2 cellular contexts compared by ENCODE assay signal in genomic region chr10:48266528-48266927, GRCh38.
TF ChIP-seq lines count a peak whose summit lies in the region.

No MANE protein-coding gene starts in this region.

TF ChIP-seq in GM12878, 131 proteins besides CTCF, POLR2A, EP300 and RAD21 (continued from another document):
- TF ChIP-seq JUNB (IDR thresholded peaks at IDR 0.05) (peak; percentile 37; the same call in 1 of the 2 replicates), IKZF2 (IDR thresholded peaks at IDR 0.05) (peak; percentile 30 to 36; a peak in 3 of 4 replicates), GABPA (IDR thresholded peaks at IDR 0.05; ENCODE audit: low read depth) (no peak), TBL1XR1 (IDR thresholded peaks at IDR 0.05; ENCODE audit: low read depth, low read length) (no peak)

TF ChIP-seq in WTC11, 78 proteins besides CTCF, POLR2A, EP300 and RAD21 (continued from another document):
- TF ChIP-seq ESRRA (CRISPR knock-in tag; IDR thresholded peaks at IDR 0.05; ENCODE audit: borderline replicate concordance): no peak
- TF ChIP-seq, protein P1, sequence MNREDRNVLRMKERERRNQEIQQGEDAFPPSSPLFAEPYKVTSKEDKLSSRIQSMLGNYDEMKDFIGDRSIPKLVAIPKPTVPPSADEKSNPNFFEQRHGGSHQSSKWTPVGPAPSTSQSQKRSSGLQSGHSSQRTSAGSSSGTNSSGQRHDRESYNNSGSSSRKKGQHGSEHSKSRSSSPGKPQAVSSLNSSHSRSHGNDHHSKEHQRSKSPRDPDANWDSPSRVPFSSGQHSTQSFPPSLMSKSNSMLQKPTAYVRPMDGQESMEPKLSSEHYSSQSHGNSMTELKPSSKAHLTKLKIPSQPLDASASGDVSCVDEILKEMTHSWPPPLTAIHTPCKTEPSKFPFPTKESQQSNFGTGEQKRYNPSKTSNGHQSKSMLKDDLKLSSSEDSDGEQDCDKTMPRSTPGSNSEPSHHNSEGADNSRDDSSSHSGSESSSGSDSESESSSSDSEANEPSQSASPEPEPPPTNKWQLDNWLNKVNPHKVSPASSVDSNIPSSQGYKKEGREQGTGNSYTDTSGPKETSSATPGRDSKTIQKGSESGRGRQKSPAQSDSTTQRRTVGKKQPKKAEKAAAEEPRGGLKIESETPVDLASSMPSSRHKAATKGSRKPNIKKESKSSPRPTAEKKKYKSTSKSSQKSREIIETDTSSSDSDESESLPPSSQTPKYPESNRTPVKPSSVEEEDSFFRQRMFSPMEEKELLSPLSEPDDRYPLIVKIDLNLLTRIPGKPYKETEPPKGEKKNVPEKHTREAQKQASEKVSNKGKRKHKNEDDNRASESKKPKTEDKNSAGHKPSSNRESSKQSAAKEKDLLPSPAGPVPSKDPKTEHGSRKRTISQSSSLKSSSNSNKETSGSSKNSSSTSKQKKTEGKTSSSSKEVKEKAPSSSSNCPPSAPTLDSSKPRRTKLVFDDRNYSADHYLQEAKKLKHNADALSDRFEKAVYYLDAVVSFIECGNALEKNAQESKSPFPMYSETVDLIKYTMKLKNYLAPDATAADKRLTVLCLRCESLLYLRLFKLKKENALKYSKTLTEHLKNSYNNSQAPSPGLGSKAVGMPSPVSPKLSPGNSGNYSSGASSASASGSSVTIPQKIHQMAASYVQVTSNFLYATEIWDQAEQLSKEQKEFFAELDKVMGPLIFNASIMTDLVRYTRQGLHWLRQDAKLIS (CRISPR knock-in tag; IDR thresholded peaks at IDR 0.05; ENCODE audit: borderline replicate concordance): no peak
- TF ChIP-seq IRF2 (CRISPR knock-in tag; IDR thresholded peaks at IDR 0.05; ENCODE audit: borderline replicate concordance, low read depth): no peak
- TF ChIP-seq, protein P2, sequence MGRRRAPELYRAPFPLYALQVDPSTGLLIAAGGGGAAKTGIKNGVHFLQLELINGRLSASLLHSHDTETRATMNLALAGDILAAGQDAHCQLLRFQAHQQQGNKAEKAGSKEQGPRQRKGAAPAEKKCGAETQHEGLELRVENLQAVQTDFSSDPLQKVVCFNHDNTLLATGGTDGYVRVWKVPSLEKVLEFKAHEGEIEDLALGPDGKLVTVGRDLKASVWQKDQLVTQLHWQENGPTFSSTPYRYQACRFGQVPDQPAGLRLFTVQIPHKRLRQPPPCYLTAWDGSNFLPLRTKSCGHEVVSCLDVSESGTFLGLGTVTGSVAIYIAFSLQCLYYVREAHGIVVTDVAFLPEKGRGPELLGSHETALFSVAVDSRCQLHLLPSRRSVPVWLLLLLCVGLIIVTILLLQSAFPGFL (CRISPR knock-in tag; IDR thresholded peaks at IDR 0.05; ENCODE audit: borderline replicate concordance): no peak
- no peak for TF ChIP-seq TEAD1 (CRISPR knock-in tag; IDR thresholded peaks at IDR 0.05)
- TF ChIP-seq, protein P3, sequence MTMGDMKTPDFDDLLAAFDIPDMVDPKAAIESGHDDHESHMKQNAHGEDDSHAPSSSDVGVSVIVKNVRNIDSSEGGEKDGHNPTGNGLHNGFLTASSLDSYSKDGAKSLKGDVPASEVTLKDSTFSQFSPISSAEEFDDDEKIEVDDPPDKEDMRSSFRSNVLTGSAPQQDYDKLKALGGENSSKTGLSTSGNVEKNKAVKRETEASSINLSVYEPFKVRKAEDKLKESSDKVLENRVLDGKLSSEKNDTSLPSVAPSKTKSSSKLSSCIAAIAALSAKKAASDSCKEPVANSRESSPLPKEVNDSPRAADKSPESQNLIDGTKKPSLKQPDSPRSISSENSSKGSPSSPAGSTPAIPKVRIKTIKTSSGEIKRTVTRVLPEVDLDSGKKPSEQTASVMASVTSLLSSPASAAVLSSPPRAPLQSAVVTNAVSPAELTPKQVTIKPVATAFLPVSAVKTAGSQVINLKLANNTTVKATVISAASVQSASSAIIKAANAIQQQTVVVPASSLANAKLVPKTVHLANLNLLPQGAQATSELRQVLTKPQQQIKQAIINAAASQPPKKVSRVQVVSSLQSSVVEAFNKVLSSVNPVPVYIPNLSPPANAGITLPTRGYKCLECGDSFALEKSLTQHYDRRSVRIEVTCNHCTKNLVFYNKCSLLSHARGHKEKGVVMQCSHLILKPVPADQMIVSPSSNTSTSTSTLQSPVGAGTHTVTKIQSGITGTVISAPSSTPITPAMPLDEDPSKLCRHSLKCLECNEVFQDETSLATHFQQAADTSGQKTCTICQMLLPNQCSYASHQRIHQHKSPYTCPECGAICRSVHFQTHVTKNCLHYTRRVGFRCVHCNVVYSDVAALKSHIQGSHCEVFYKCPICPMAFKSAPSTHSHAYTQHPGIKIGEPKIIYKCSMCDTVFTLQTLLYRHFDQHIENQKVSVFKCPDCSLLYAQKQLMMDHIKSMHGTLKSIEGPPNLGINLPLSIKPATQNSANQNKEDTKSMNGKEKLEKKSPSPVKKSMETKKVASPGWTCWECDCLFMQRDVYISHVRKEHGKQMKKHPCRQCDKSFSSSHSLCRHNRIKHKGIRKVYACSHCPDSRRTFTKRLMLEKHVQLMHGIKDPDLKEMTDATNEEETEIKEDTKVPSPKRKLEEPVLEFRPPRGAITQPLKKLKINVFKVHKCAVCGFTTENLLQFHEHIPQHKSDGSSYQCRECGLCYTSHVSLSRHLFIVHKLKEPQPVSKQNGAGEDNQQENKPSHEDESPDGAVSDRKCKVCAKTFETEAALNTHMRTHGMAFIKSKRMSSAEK (CRISPR knock-in tag; IDR thresholded peaks at IDR 0.05; ENCODE audit: borderline replicate concordance): no peak
- no peak for TF ChIP-seq TP53 (CRISPR knock-in tag; IDR thresholded peaks at IDR 0.05)
- no peak for TF ChIP-seq ZNF138 (CRISPR knock-in tag; conservative IDR thresholded peaks at IDR 0.05)
TF ChIP-seq in WTC11: peak in this region for 0.
